In genomic region chr7:149028346-149029109, GRCh38 we compare ENCODE assay signal across 8 cellular contexts. TPM values are rescaled to one million over a fixed set of nuclear protein-coding genes. Genes with fewer than 3 reads are reported as not detected.
A peak's percentile ranks its signal among the peaks of the same experiment; 100 is the strongest.
DNase-seq lines count a peak whose midpoint lies in the region; ATAC-seq and TF ChIP-seq lines count a peak whose summit lies in the region.

Gene PDIA4, minus strand, starts transcription at chr7:149028505. Its CDS starts 97 bp downstream, at chr7:149028408.

- peak; percentile 100 for DNase-seq in DMS 273 treated with DMSO at 0.1 percent for 48 hours (lab: John Stamatoyannopoulos, UW)
- peak; percentile 99 for DNase-seq in HuH-7 (ENCODE audit: low spot score)
- peak; percentile 100 for DNase-seq in activated CD8-positive, alpha-beta memory T cell treated with anti-CD3 and anti-CD28 coated beads, Interleukin-2, amount 50 U/mL, for 48 hours
- peak; percentile 99 for DNase-seq in endothelial cell (ENCODE audit: low spot score)
- peak; percentile 99 to 100 for DNase-seq in mesothelial cell of epicardium (ENCODE audit: low spot score in 2 of 2, unreplicated experiment in 2 of 2)
- peak; percentile 100 for DNase-seq in stimulated activated CD8-positive, alpha-beta memory T cell treated with anti-CD3 and anti-CD28 coated beads, Interleukin-15, amount 100 ng/mL, for 48 hours (ENCODE audit: low read depth in 2 of 2)

- peak within 1 kb of the TSS; percentile 48 for H2AFZ ChIP-seq in OCI-LY3 (ENCODE audit: low read depth, low read length)

- peak within 1 kb of the TSS; percentile 83 for H3K27ac ChIP-seq in OCI-LY3 (ENCODE audit: low read length)

- H3K36me3 Mint-ChIP-seq in endothelial cell (ENCODE audit: low read depth, unreplicated experiment) = peaks cover 8% of the 10 kb centered on the region
- no peaks in the 10 kb centered on the region for H3K36me3 Mint-ChIP-seq in mesothelial cell of epicardium

- peaks cover 18% of the 10 kb centered on the region for H3K36me3 ChIP-seq in OCI-LY3 (replicated peaks; ENCODE audit: low read depth, low read length)

- peak within 1 kb of the TSS; percentile 82 for H3K4me2 ChIP-seq in OCI-LY3 (ENCODE audit: low read length)

- peak within 1 kb of the TSS; percentile 90 for H3K27ac Mint-ChIP-seq in endothelial cell (ENCODE audit: unreplicated experiment)
- H3K27ac Mint-ChIP-seq in mesothelial cell of epicardium = peak within 1 kb of the TSS; percentile 99

- H3K9ac ChIP-seq in OCI-LY3 (ENCODE audit: low read length) = peak within 1 kb of the TSS; percentile 97

- H3K27me3 ChIP-seq in OCI-LY3 (ENCODE audit: low read depth, low read length) = no peaks in the 10 kb centered on the region

- H3K9me3 ChIP-seq in OCI-LY3 (ENCODE audit: insufficient read depth, low read length) = no peaks in the 10 kb centered on the region

- H3K4me3 Mint-ChIP-seq in endothelial cell (ENCODE audit: unreplicated experiment) = peak within 1 kb of the TSS; percentile 97
- peak within 1 kb of the TSS; percentile 94 for H3K4me3 Mint-ChIP-seq in mesothelial cell of epicardium

- peaks cover 34% of the 10 kb centered on the region for H3K4me1 Mint-ChIP-seq in endothelial cell (ENCODE audit: unreplicated experiment)
- H3K4me1 Mint-ChIP-seq in mesothelial cell of epicardium = peaks cover 37% of the 10 kb centered on the region

- peaks cover 23% of the 10 kb centered on the region for H4K20me1 ChIP-seq in OCI-LY3 (ENCODE audit: insufficient read depth, low read length)

- H3K9me3 Mint-ChIP-seq in endothelial cell (ENCODE audit: unreplicated experiment) = no peaks in the 10 kb centered on the region
- no peaks in the 10 kb centered on the region for H3K9me3 Mint-ChIP-seq in mesothelial cell of epicardium

- TF ChIP-seq CTCF in OCI-LY3 (IDR thresholded peaks at IDR 0.05; ENCODE audit: low read depth, low read length) (no peak), endothelial cell (IDR thresholded peaks at IDR 0.05; ENCODE audit: unreplicated experiment) (no peak), mesothelial cell of epicardium (IDR thresholded peaks at IDR 0.05; ENCODE audit: unreplicated experiment) (no peak)

- H3K4me3 ChIP-seq in OCI-LY3 (ENCODE audit: low read length) = peak within 1 kb of the TSS; percentile 91

- peaks cover 18% of the 10 kb centered on the region for H3K4me1 ChIP-seq in OCI-LY3 (ENCODE audit: low read length)

- H3K79me2 ChIP-seq in OCI-LY3 (ENCODE audit: low read length) = peaks cover 48% of the 10 kb centered on the region

- peaks cover 12% of the 10 kb centered on the region for H3K27me3 Mint-ChIP-seq in endothelial cell (ENCODE audit: unreplicated experiment)
- peaks cover 3% of the 10 kb centered on the region for H3K27me3 Mint-ChIP-seq in mesothelial cell of epicardium (ENCODE audit: low read depth)

- peak; percentile 92 for ATAC-seq in GM21515 (IDR thresholded peaks at IDR 0.05; ENCODE audit: unreplicated experiment)

RNA-seq across cellular contexts. Expression of gene PDIA4, which starts in this region (rescaled TPM):
- total RNA-seq in endothelial cell (ENCODE audit: unreplicated experiment) (266 TPM), mesothelial cell of epicardium (164 to 169 TPM (median 164 TPM) in 3 replicates)

Comparison
In these comparisons a context has a peak if more than half of its experiments do, and no peak if none do; other contexts are left out.
1. Peak in every context shown above with its lines: DNase-seq, ATAC-seq, H3K4me3 ChIP-seq and H3K27ac ChIP-seq.